ENCODE assay signal across 1 cellular context in the genomic region with DNA sequence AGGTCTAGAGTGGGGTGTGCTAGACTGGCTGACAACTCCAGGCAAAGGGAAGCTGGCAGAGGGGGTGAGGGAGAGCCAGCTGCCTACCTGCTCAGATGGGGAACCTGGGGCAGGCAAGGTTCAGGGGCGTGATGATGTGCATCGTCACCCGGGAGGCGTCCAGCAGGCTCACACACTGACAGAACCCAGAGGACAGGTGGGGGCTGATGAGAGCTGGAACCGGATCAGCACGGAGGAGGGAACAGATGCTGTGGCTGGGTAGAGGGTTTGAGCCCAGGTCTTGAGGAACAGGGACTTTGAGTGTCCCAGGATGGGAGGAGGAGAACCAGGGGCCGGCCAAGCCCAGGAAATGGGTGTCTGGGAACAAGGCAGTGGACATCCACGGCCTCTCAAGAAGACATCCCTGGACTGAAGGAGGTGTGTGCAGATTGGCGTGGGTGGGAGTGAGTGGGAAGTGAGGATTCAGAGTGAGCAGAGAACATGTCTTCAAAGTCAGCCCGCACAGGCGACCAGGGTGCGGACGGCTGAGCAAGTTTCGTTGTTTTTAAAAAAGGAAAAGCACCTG.
TF ChIP-seq lines count a peak whose summit lies in the region.

No MANE protein-coding gene starts in this region.

TF ChIP-seq in H1, 55 proteins besides CTCF, POLR2A, EP300 and RAD21:
- TF ChIP-seq CBX5 (IDR thresholded peaks at IDR 0.05; ENCODE audit: low read depth, low read length) (no peak), SIX5 (IDR thresholded peaks at IDR 0.05; ENCODE audit: low read depth, low read length) (no peak), GTF2F1 (IDR thresholded peaks at IDR 0.05; ENCODE audit: borderline replicate concordance, low read depth, low read length) (no peak), BCL11A (IDR thresholded peaks at IDR 0.05; ENCODE audit: low read depth in 2 of 2, low read length in 2 of 2) (no peak), ZNF274 (IDR thresholded peaks at IDR 0.05; ENCODE audit: borderline replicate concordance, extremely low read depth, low read length) (no peak), KDM5A (IDR thresholded peaks at IDR 0.05; ENCODE audit: low read length) (no peak), POU5F1 (IDR thresholded peaks at IDR 0.05; ENCODE audit: low read depth, low read length) (no peak), ATF3 (IDR thresholded peaks at IDR 0.05; ENCODE audit: insufficient read depth, low read depth, low read length) (no peak), NANOG (IDR thresholded peaks at IDR 0.05; ENCODE audit: insufficient read depth, low read depth, low read length, poor library complexity, severe bottlenecking) (no peak), SP2 (IDR thresholded peaks at IDR 0.05; ENCODE audit: low read length) (no peak), ASH2L (IDR thresholded peaks at IDR 0.05; ENCODE audit: low read length) (no peak), CREB1 (IDR thresholded peaks at IDR 0.05) (no peak), SIRT6 (IDR thresholded peaks at IDR 0.05; ENCODE audit: low read length) (no peak), CTBP2 (IDR thresholded peaks at IDR 0.05; ENCODE audit: borderline replicate concordance, insufficient read depth, insufficient read length, low read length) (no peak), FOSL1 (IDR thresholded peaks at IDR 0.05; ENCODE audit: insufficient read depth, low read depth, low read length) (no peak), MAFK (IDR thresholded peaks at IDR 0.05; ENCODE audit: low read depth, low read length) (no peak), NRF1 (IDR thresholded peaks at IDR 0.05; ENCODE audit: low read depth, low read length) (no peak), CHD1 (IDR thresholded peaks at IDR 0.05; ENCODE audit: low read depth, low read length) (no peak), BACH1 (IDR thresholded peaks at IDR 0.05; ENCODE audit: low read length) (no peak), CBX8 (IDR thresholded peaks at IDR 0.05; ENCODE audit: borderline replicate concordance, low read depth, low read length) (no peak)
